34 cellular contexts compared by ENCODE assay signal in the genomic region with DNA sequence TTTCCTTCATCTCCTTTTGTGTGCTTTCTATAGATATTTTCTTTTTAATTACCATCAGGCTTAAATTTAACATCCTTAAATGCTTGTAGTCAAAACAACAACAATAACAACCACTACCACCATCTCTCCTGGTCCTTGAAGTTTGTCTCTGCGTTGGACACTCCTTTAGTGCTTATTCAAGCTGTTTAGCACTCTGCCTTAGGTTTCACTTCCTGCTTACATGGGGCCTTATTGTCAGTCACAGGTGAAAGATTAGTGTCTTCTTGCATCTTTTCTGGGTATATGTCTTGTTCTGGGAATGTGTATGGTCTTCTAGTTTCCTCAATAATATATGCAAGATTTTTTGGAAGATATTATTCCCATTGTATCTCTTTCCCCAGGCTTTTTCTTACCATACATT.
"Had no signal": no experiment of that assay in that cellular context is flagged by ENCODE, and none has a peak within 500 bp of the region (broad histone marks: within the 10 kb centered on the region; RNA-seq: fewer than 3 reads in every experiment).

No MANE protein-coding gene starts in this region.

- FAIRE-seq: colon, RCC 7860 had no signal

- ATAC-seq: activated CD8-positive, alpha-beta T cell treated with anti-CD3 and anti-CD28 coated beads for 36 hours; activated T-cell treated with anti-CD3 and anti-CD28 coated beads, Interleukin-2, amount 50 U/mL, for 72 hours; activated T-helper 17 cell treated with anti-CD3 and anti-CD28 coated beads, Interleukin-2, amount 50 U/mL, for 72 hours had no signal

- DNase-seq: activated CD4-positive, alpha-beta T cell treated with anti-CD3 and anti-CD28 coated beads for 1 hour; activated CD4-positive, alpha-beta T cell treated with anti-CD3 and anti-CD28 coated beads for 48 hours; activated CD4-positive, CD25-positive, alpha-beta regulatory T cell; activated CD8-positive, alpha-beta T cell treated with anti-CD3 and anti-CD28 coated beads for 36 hours; activated effector memory CD4-positive, alpha-beta T cell treated with anti-CD3 and anti-CD28 coated beads, Interleukin-2, amount 50 U/mL, for 16 hours; activated naive CD4-positive, alpha-beta T cell; activated naive CD4-positive, alpha-beta T cell treated with anti-CD3 and anti-CD28 coated beads, Interleukin-2, amount 50 U/mL, for 16 hours; activated naive CD8-positive, alpha-beta T cell treated with anti-CD3 and anti-CD28 coated beads for 36 hours; activated T-cell treated with anti-CD3 and anti-CD28 coated beads, Interleukin-2, amount 50 U/mL, for 1 hour; activated T-cell treated with anti-CD3 and anti-CD28 coated beads, Interleukin-2, amount 50 U/mL, for 72 hours; amniotic stem cell; aorta; brain microvascular endothelial cell; central memory CD4-positive, alpha-beta T cell; NCI-H1092 treated with DMSO at 0.1 percent for 48 hours; NCI-H1417; NCI-H146; NCI-H187; NCI-H2029 treated with DMSO at 0.1 percent for 48 hours; NCI-H2107; NCI-H2171; NCI-H510A; NCI-H526; NCI-H748 treated with DMSO at 0.1 percent for 48 hours; PC-9; Right ventricle myocardium superior; SW 1271; T-helper 1 cell; T-helper 2 cell; T-helper 9 cell; WERI-Rb-1 had no signal
